In the genomic region with DNA sequence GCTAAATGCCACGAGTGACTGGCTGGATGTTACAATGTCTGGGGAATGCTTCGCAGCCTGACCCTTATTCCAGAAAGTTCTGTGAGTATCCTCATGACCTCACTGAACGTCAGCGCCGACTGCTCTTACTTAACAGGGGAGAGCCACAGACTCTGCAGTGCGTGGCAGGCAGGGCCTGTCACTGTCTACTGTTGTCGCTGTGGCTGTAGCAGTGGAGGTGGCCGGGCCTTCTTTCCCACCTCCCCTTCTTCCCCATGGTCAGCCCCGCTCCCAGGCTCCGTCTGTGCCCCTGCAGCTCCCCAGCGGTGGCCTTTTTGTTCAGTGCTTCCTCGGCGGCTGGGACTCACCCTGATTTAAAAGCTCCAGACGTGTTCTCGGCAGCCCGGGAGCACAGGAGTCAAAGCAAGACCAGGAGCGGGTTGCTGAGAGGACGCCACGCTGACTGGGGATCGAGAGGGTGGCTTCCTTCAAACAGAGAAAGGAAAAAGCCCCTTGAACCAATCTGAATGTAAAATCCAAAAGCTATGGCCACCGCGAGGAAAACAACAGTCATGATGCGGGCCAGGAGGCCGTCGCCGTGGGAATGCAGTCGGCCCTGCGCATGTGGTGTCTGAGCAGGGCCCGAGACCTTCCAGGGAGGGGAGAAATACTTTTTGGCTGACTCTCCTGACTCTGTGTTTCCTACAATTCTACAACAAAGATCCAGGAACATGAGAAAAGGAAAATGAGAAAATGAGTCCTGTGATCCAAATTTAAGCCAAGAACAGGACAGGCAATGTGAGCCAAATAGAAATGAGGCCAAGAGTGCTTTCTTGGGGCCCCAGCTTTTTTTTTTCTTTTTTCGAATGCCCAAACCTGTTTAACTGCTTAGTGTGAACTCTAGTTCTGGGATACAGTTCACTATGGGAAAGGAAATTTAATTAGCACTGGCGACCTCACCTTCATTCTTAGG, we compare ENCODE assay signal across 9 cellular contexts. TPM values are rescaled to one million over a fixed set of nuclear protein-coding genes. Genes with fewer than 3 reads are reported as not detected.
DNase-seq lines count a peak whose midpoint lies in the region; ATAC-seq, FAIRE-seq and TF ChIP-seq lines count a peak whose summit lies in the region.
"Had no signal": no experiment of that assay in that cellular context is flagged by ENCODE, and none has a peak within 500 bp of the region (broad histone marks: within the 10 kb centered on the region; RNA-seq: fewer than 3 reads in every experiment).

No MANE protein-coding gene starts in this region.

- peak overlapping the region; percentile 85 for H2AFZ ChIP-seq in ACC112 (ENCODE audit: low read length, unreplicated experiment)

- no peak for TF ChIP-seq POLR2A in GM12891 (IDR thresholded peaks at IDR 0.05; ENCODE audit: low read depth, low read length)

- H3K4me1 ChIP-seq in ACC112 (ENCODE audit: control insufficient read depth, insufficient read depth, low read length, unreplicated experiment) (peaks cover 56% of the 10 kb centered on the region), neutrophil (ENCODE audit: control insufficient read depth in 1 of 2, insufficient read depth in 1 of 2, low read depth in 1 of 2, low read length in 1 of 2) (peaks cover 72 to 73% of the 10 kb centered on the region in 2 experiments)

- DNase-seq in SK-N-DZ (ENCODE audit: low spot score) = peak; percentile 47
- DNase-seq in fibroblast of the aortic adventitia (ENCODE audit: low read depth) = peak; percentile 96
- DNase-seq in GM12891 (ENCODE audit: insufficient read length, low spot score) = no peak
- DNase-seq in COR-L47 (lab: John Stamatoyannopoulos, UW) = no peak
- no peak for DNase-seq in iPS-NIHi7 (ENCODE audit: extremely low spot score)
- DNase-seq: glutamatergic neuron had no signal

- no peak for ATAC-seq in GM18517 (IDR thresholded peaks at IDR 0.05; ENCODE audit: unreplicated experiment)

- no peak for TF ChIP-seq CTCF in fibroblast of the aortic adventitia (IDR thresholded peaks at IDR 0.05; ENCODE audit: insufficient read depth, low read length)
- TF ChIP-seq CTCF in neutrophil (IDR thresholded peaks at IDR 0.05) = no peak

- no peak for FAIRE-seq in GM12891 (lab: Jason Lieb, UNC)

- peak overlapping the region; percentile 99 for H3K27ac ChIP-seq in ACC112 (ENCODE audit: low read depth, low read length)
- peak overlapping the region; percentile 87 for H3K27ac ChIP-seq in neutrophil

- H3K79me2 ChIP-seq in ACC112 (ENCODE audit: control insufficient read depth, insufficient read depth, low read length, unreplicated experiment) = no peaks in the 10 kb centered on the region

- peak overlapping the region; percentile 61 for H3K4me3 ChIP-seq in ACC112 (ENCODE audit: low read depth, low read length)
- H3K4me3 ChIP-seq in fibroblast of the aortic adventitia (ENCODE audit: low read depth, low read length) = peak overlapping the region; percentile 48
- H3K4me3 ChIP-seq in neutrophil (ENCODE audit: low read depth in 1 of 2, low read length in 1 of 2) = no peak overlapping the region

- H3K36me3 ChIP-seq in ACC112 (ENCODE audit: insufficient read depth, low read length) (no peaks in the 10 kb centered on the region), neutrophil (no peaks in the 10 kb centered on the region)

- H3K27me3 ChIP-seq in ACC112 (ENCODE audit: insufficient read depth, low read length) = no peaks in the 10 kb centered on the region
- no peaks in the 10 kb centered on the region for H3K27me3 ChIP-seq in neutrophil

- H3K9me3 ChIP-seq in neutrophil = no peaks in the 10 kb centered on the region

TF ChIP-seq in GM12891, 5 proteins besides CTCF, POLR2A, EP300 and RAD21:
- TF ChIP-seq PAX5 (IDR thresholded peaks at IDR 0.05; ENCODE audit: insufficient read depth, low read length, severe bottlenecking) (no peak), SPI1 (IDR thresholded peaks at IDR 0.05; ENCODE audit: low read depth, low read length) (no peak), POLR2AphosphoS5 (IDR thresholded peaks at IDR 0.05; ENCODE audit: low read depth, low read length) (no peak), TAF1 (IDR thresholded peaks at IDR 0.05; ENCODE audit: low read depth, low read length) (no peak), POU2F2 (IDR thresholded peaks at IDR 0.05; ENCODE audit: low read depth, low read length) (no peak)

RNA-seq across cellular contexts. Expression of gene TARBP1, which starts 52.5 kb away (rescaled TPM):
- polyA plus RNA-seq in SK-N-DZ (2014; cell fraction: cytosol; rRNA removed) = 13.9 and 15.3 TPM in 2 replicates
- 68.8 and 95.8 TPM in 2 replicates for polyA plus RNA-seq in SK-N-DZ (2014; cell fraction: nucleus; rRNA removed)
- 12.0 and 22.2 TPM in 2 replicates for total RNA-seq in fibroblast of the aortic adventitia (ENCODE audit: low replicate concordance)
- polyA plus RNA-seq in GM12891 (2012; ENCODE audit: low read depth, missing spikeins) = 39.6 TPM

Comparison
In these comparisons a context has a peak if more than half of its experiments do, and no peak if none do; other contexts are left out.
1. H3K4me3 ChIP-seq: peak in ACC112 (single experiment) and fibroblast of the aortic adventitia (single experiment); none in neutrophil (0 of 2).
2. DNase-seq: peak in SK-N-DZ (single experiment) and fibroblast of the aortic adventitia (single experiment); none in GM12891 (single experiment), COR-L47 (single experiment) and iPS-NIHi7 (single experiment).